Comparison of ENCODE assay signal across 22 cellular contexts in genomic region chr18:8416212-8417019, GRCh38.
DNase-seq lines count a peak whose midpoint lies in the region; ATAC-seq and TF ChIP-seq lines count a peak whose summit lies in the region.
"Had no signal": no experiment of that assay in that cellular context is flagged by ENCODE, and none has a peak within 500 bp of the region (broad histone marks: within the 10 kb centered on the region; RNA-seq: fewer than 3 reads in every experiment).

No MANE protein-coding gene starts in this region.

- no peak for TF ChIP-seq CTCF in left lung (IDR thresholded peaks at IDR 0.05)

- no peak overlapping the region for H4K91ac ChIP-seq in neuronal stem cell (ENCODE audit: low read depth, low read length, poor library complexity)

- no peak overlapping the region for H3K27ac ChIP-seq in neuronal stem cell (replicated peaks; ENCODE audit: low read length)
- H3K27ac ChIP-seq in left lung: no peak overlapping the region
- H3K27ac ChIP-seq: ovary, SK-N-MC, tibial nerve had no signal

- ATAC-seq in left lung: no peak
- ATAC-seq: activated CD8-positive, alpha-beta T cell treated with anti-CD3 and anti-CD28 coated beads for 36 hours; effector memory CD8-positive, alpha-beta T cell; naive thymus-derived CD4-positive, alpha-beta T cell; sciatic nerve had no signal

- H3K4me2 ChIP-seq in neuronal stem cell (ENCODE audit: insufficient read depth, low read length, poor library complexity, severe bottlenecking): no peak overlapping the region

- H3K4me1 ChIP-seq in neuronal stem cell (ENCODE audit: control insufficient read depth in 2 of 2, insufficient read depth in 1 of 2, low read depth in 1 of 2, low read length in 2 of 2) (peaks cover 0 to 2% of the 10 kb centered on the region in 2 donors), left lung (no peaks in the 10 kb centered on the region)
- H3K4me1 ChIP-seq: tibial nerve had no signal

- peak overlapping the region; percentile 25 for H3K14ac ChIP-seq in neuronal stem cell (ENCODE audit: low read length)

- H3K27me3 ChIP-seq in neuronal stem cell (ENCODE audit: control insufficient read depth in 3 of 3, insufficient read depth in 3 of 3, low read depth in 1 of 3, low read length in 3 of 3): no peaks in the 10 kb centered on the region
- no peaks in the 10 kb centered on the region for H3K27me3 ChIP-seq in left lung
- H3K27me3 ChIP-seq: ovary, tibial nerve had no signal

- no peaks in the 10 kb centered on the region for H3K36me3 ChIP-seq in neuronal stem cell (replicated peaks in 1 of 2; ENCODE audit: control insufficient read depth in 2 of 2, insufficient read depth in 2 of 2, low read length in 2 of 2)
- H3K36me3 ChIP-seq in left lung: no peaks in the 10 kb centered on the region
- H3K36me3 ChIP-seq: ovary, tibial nerve had no signal

- H3K9ac ChIP-seq in neuronal stem cell (ENCODE audit: low read depth, low read length, poor library complexity): no peak overlapping the region

- no peak overlapping the region for H4K8ac ChIP-seq in neuronal stem cell (ENCODE audit: low read depth, low read length)

- H3K9me3 ChIP-seq in neuronal stem cell (replicated peaks in 1 of 2; ENCODE audit: control insufficient read depth in 2 of 2, insufficient read depth in 1 of 2, low read depth in 1 of 2, low read length in 2 of 2) (peaks cover 5 to 8% of the 10 kb centered on the region in 2 donors), left lung (peaks cover 0 to 29% of the 10 kb centered on the region in 2 donors)
- H3K9me3 ChIP-seq: ovary had no signal

- peak overlapping the region; percentile 40 for H3K18ac ChIP-seq in neuronal stem cell (ENCODE audit: low read length)

- H2BK5ac ChIP-seq in neuronal stem cell (ENCODE audit: low read length): no peak overlapping the region

- DNase-seq in EL (peak; percentile 62), HT-29 (ENCODE audit: low spot score) (peak; percentile 16), dermis blood vessel endothelial cell (peak; percentile 12), neuronal stem cell (ENCODE audit: low spot score) (no peak), CD1c-positive myeloid dendritic cell (ENCODE audit: extremely low spot score) (no peak), left lung (no peak), RKO (ENCODE audit: low spot score) (no peak)
- DNase-seq: activated B cell treated with CpG ODN at 0.5 μM for 24 hours; activated CD8-positive, alpha-beta T cell treated with anti-CD3 and anti-CD28 coated beads for 36 hours; activated naive CD4-positive, alpha-beta T cell treated with anti-CD3 and anti-CD28 coated beads for 36 hours; activated T-cell treated with anti-CD3 and anti-CD28 coated beads, Interleukin-2, amount 50 U/mL, for 24 hours; aorta; effector memory CD8-positive, alpha-beta T cell; head of caudate nucleus; naive thymus-derived CD4-positive, alpha-beta T cell; NCI-H2171; NCI-H748 treated with DMSO at 0.1 percent for 48 hours; ovary; stimulated activated naive CD4-positive, alpha-beta T cell treated with Interleukin-2 at 50 U/mL for 16 hours had no signal

- no peak overlapping the region for H2BK120ac ChIP-seq in neuronal stem cell (ENCODE audit: low read depth, low read length)

- no peak overlapping the region for H3K4ac ChIP-seq in neuronal stem cell (ENCODE audit: low read length)

- H2AK5ac ChIP-seq in neuronal stem cell (ENCODE audit: low read depth, low read length): peak overlapping the region; percentile 23

- H3K79me1 ChIP-seq in neuronal stem cell (ENCODE audit: low read depth, low read length): no peaks in the 10 kb centered on the region

- intact Hi-C loops in left lung (cut with DNase I): no loop called here

- WGBS in neuronal stem cell (ENCODE audit: extremely low coverage in 2 of 2, insufficient read length in 2 of 2, insufficient replicate concordance in 1 of 2), 2 donors: no CpG with 5 or more reads among the region's 15 CpGs

- H2BK12ac ChIP-seq in neuronal stem cell (ENCODE audit: low read length): no peak overlapping the region

- H2AFZ ChIP-seq in neuronal stem cell (ENCODE audit: low read length): peak overlapping the region; percentile 59

- H3K4me3 ChIP-seq in neuronal stem cell (ENCODE audit: low read length in 2 of 2) (peak overlapping the region in 1 of 2 donors; percentile 21), left lung (no peak overlapping the region)
- H3K4me3 ChIP-seq: ovary, SK-N-MC, tibial nerve had no signal

- H3K23ac ChIP-seq in neuronal stem cell (ENCODE audit: low read depth, low read length, poor library complexity): no peak overlapping the region

- no peak overlapping the region for H2BK15ac ChIP-seq in neuronal stem cell (ENCODE audit: low read length)

Comparison
In these comparisons a context has a peak if more than half of its experiments do, and no peak if none do; other contexts are left out.
1. DNase-seq: peak in EL (single experiment), HT-29 (single experiment) and dermis blood vessel endothelial cell (single experiment); none in neuronal stem cell (single experiment), CD1c-positive myeloid dendritic cell (single experiment), left lung (0 of 2) and RKO (single experiment).